Comparison of ENCODE assay signal across 7 cellular contexts in genomic region chr7:133051066-133051465, GRCh38. TPM values are rescaled to one million over a fixed set of nuclear protein-coding genes. Genes with fewer than 3 reads are reported as not detected.
DNase-seq lines count a peak whose midpoint lies in the region; ATAC-seq and TF ChIP-seq lines count a peak whose summit lies in the region.

No MANE protein-coding gene starts in this region.

- in situ Hi-C loops in GM13977 (cut with MboI; ENCODE audit: low pct_unique_long_range_greater_than_20kb, low sequenced_read_pairs, unreplicated experiment): no loop called here

- TF ChIP-seq CTCF in GM13977 (IDR thresholded peaks at IDR 0.05; ENCODE audit: extremely low read depth, insufficient read depth, missing control alignments) (peak; percentile 48), NB4 (IDR thresholded peaks at IDR 0.05; ENCODE audit: low read depth, low read length) (peak; percentile 26), chondrocyte (IDR thresholded peaks at IDR 0.05) (peak; percentile 71), gastroesophageal sphincter (IDR thresholded peaks at IDR 0.05) (peak in 2 of 4 experiments; percentile 15 to 22)

- peak overlapping the region in 2 of 3 donors; percentile 24 to 51 for H3K9ac ChIP-seq in skeletal muscle tissue (ENCODE audit: low read depth in 1 of 3, low read length in 3 of 3)

- peak; percentile 40 for DNase-seq in GM13977 (ENCODE audit: low spot score)
- peak; percentile 57 for DNase-seq in NB4 (ENCODE audit: low read depth)
- DNase-seq in chondrocyte (ENCODE audit: low spot score): no peak
- no peak for DNase-seq in stimulated activated CD4-positive, alpha-beta T cell treated with anti-CD3 and anti-CD28 coated beads, Interleukin-2, amount 100 ng/mL, for 24 hours
- no peak for DNase-seq in ureter (ENCODE audit: low spot score)

- no peaks in the 10 kb centered on the region for H3K36me3 Mint-ChIP-seq in chondrocyte (ENCODE audit: low read depth)

- no peaks in the 10 kb centered on the region for H3K9me3 Mint-ChIP-seq in chondrocyte (ENCODE audit: low read depth)

- TF ChIP-seq EP300 in gastroesophageal sphincter (IDR thresholded peaks at IDR 0.05): no peak

- H3K4me1 ChIP-seq in skeletal muscle tissue (ENCODE audit: control insufficient read depth in 3 of 3, insufficient read depth in 3 of 3, low read length in 3 of 3): peaks cover 35 to 39% (median 38%) of the 10 kb centered on the region in 3 donors
- peaks cover 11 to 46% (median 21%) of the 10 kb centered on the region in 3 donors for H3K4me1 ChIP-seq in gastroesophageal sphincter

- H3K27me3 Mint-ChIP-seq in chondrocyte (ENCODE audit: low read depth): no peaks in the 10 kb centered on the region

- H3K36me3 ChIP-seq in skeletal muscle tissue (ENCODE audit: control insufficient read depth in 3 of 3, insufficient read depth in 3 of 3, low read length in 3 of 3) (no peaks in the 10 kb centered on the region), gastroesophageal sphincter (peaks cover 0 to 5% of the 10 kb centered on the region in 2 donors)

- H3K27me3 ChIP-seq in skeletal muscle tissue (ENCODE audit: control insufficient read depth in 3 of 3, insufficient read depth in 3 of 3, low read length in 3 of 3) (no peaks in the 10 kb centered on the region), gastroesophageal sphincter (no peaks in the 10 kb centered on the region)

- TF ChIP-seq POLR2A in NB4 (IDR thresholded peaks at IDR 0.05; ENCODE audit: extremely low read depth, insufficient read length): no peak
- TF ChIP-seq POLR2A in gastroesophageal sphincter (IDR thresholded peaks at IDR 0.05): no peak

- peaks cover 66% of the 10 kb centered on the region for H3K4me1 Mint-ChIP-seq in chondrocyte (ENCODE audit: low read depth)

- peak overlapping the region; percentile 62 for H3K27ac Mint-ChIP-seq in chondrocyte (ENCODE audit: unreplicated experiment)

- 20 to 24% methylated on average over 2 of the region's 2 CpGs for WGBS in gastroesophageal sphincter (ENCODE audit: low coverage in 1 of 2), 2 donors

- H3K9me3 ChIP-seq in skeletal muscle tissue (ENCODE audit: control insufficient read depth in 3 of 3, low read length in 3 of 3) (no peaks in the 10 kb centered on the region), gastroesophageal sphincter (no peaks in the 10 kb centered on the region)

- H3K4me3 Mint-ChIP-seq in chondrocyte (ENCODE audit: unreplicated experiment): no peak overlapping the region

- H3K4me3 ChIP-seq in NB4 (ENCODE audit: low read depth, low read length) (no peak overlapping the region), skeletal muscle tissue (ENCODE audit: low read length in 3 of 3) (no peak overlapping the region), gastroesophageal sphincter (no peak overlapping the region)

- no peak overlapping the region for H3K27ac ChIP-seq in skeletal muscle tissue (ENCODE audit: low read depth, low read length)
- H3K27ac ChIP-seq in gastroesophageal sphincter: no peak overlapping the region

- ATAC-seq in gastroesophageal sphincter: no peak

RNA-seq across cellular contexts. Expression of gene CHCHD3, which starts 30.8 kb away (rescaled TPM):
- 41.8 to 45.6 TPM (median 42.6 TPM) in 3 replicates for total RNA-seq in chondrocyte
- 90.8 TPM for total RNA-seq in skeletal muscle tissue
- total RNA-seq in gastroesophageal sphincter: 10 to 100 TPM; 54.0 to 88.6 (median 61.3) TPM
- total RNA-seq in ureter: 48.9 TPM

Comparison
In these comparisons a context has a peak if more than half of its experiments do, and no peak if none do; other contexts are left out.
1. DNase-seq: peak in GM13977 (single experiment) and NB4 (single experiment); none in chondrocyte (single experiment), stimulated activated CD4-positive, alpha-beta T cell treated with anti-CD3 and anti-CD28 coated beads, Interleukin-2, amount 100 ng/mL, for 24 hours (0 of 2) and ureter (single experiment).